ENCODE assay signal across 18 cellular contexts in the genomic region with DNA sequence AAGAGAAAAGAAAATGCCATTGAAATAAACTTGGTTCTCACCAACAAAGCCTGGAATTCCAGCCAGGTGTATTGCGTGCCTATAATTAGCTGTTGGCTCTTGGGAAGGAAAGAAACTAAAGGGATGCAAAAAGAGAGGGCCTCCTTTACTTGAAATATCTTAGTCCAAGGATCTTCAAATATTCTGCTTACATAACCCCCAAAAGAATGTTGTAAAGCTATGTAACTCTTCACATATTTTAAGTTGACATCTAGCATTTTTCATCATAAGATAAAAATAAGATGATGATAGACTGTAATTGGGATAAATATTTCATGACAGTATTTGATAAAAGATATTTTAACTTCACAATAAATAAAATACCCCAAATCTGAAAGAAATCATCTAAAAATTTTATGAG. TPM values are rescaled to one million over a fixed set of nuclear protein-coding genes. Genes with fewer than 3 reads are reported as not detected.
DNase-seq lines count a peak whose midpoint lies in the region; ATAC-seq, FAIRE-seq and TF ChIP-seq lines count a peak whose summit lies in the region.
"Had no signal": no experiment of that assay in that cellular context is flagged by ENCODE, and none has a peak within 500 bp of the region (broad histone marks: within the 10 kb centered on the region; RNA-seq: fewer than 3 reads in every experiment).

No MANE protein-coding gene starts in this region.

- H3K9ac ChIP-seq in SK-N-SH = no peak overlapping the region
- H3K9ac ChIP-seq in H1 (replicated peaks in 1 of 4; ENCODE audit: extremely low read depth in 1 of 4, low read depth in 3 of 4, low read length in 3 of 4) = no peak overlapping the region
- no peak overlapping the region for H3K9ac ChIP-seq in muscle layer of colon (ENCODE audit: low read length)
- H3K9ac ChIP-seq: BLaER1 had no signal

- DNase-seq in SK-N-SH (no peak), H1 (ENCODE audit: low read depth in 1 of 2, low spot score in 2 of 2) (no peak), GM20000 (ENCODE audit: low spot score) (no peak), NCI-H526 treated with DMSO at 0.1 percent for 48 hours (lab: John Stamatoyannopoulos, UW) (no peak), caudate nucleus (lab: John Stamatoyannopoulos, UW) (no peak)
- DNase-seq: CD8-positive, alpha-beta memory T cell; GOT3; KBM-7; NCI-H1048; NCI-H146; NCI-H2227 treated with DMSO at 0.1 percent for 48 hours; NCI-H526 had no signal

- no peak overlapping the region for H4K8ac ChIP-seq in H1 (ENCODE audit: extremely low read depth, insufficient read depth, low read length)

- H3K4me1 ChIP-seq in SK-N-SH (ENCODE audit: control insufficient read depth in 1 of 2, insufficient read depth in 2 of 2, low read depth in 1 of 2, low read length in 1 of 2) (peaks cover 5 to 23% of the 10 kb centered on the region in 2 experiments; a peak in 3 of 4 replicates), H1 (replicated peaks in 1 of 4; ENCODE audit: control insufficient read depth in 3 of 4, insufficient read depth in 4 of 4, low read length in 3 of 4) (peaks cover 0 to 7% (median 2%) of the 10 kb centered on the region in 4 experiments; a peak in 1 of 7 replicates), muscle layer of colon (ENCODE audit: insufficient read depth, low read length) (no peaks in the 10 kb centered on the region)
- H3K4me1 ChIP-seq: BLaER1 had no signal

- H3K14ac ChIP-seq in H1 (ENCODE audit: insufficient read length) = no peak overlapping the region

- CTCF ChIA-PET in SK-N-SH (lab: Yijun Ruan, JAX) = interaction anchor here (1.0 kb wide), 1 partner anchor 39 kb away, joined by 3 read pairs; no protein-coding TSS in a partner anchor
- CTCF ChIA-PET in H1 (lab: Charles Lee; ENCODE audit: partially characterized antibody) = interaction anchor here (0.6 to 0.7 kb wide), 2 partner anchors 48 to 135 kb away, joined by 3 read pairs; no protein-coding TSS in a partner anchor

- H3K27ac ChIP-seq in SK-N-SH (ENCODE audit: low read depth in 2 of 2, low read length in 1 of 2) (peak overlapping the region; percentile 44 to 73; a peak in 3 of 4 replicates), H1 (ENCODE audit: low read depth, low read length) (no peak overlapping the region), muscle layer of colon (ENCODE audit: low read depth, low read length) (peak overlapping the region; percentile 24), caudate nucleus (ENCODE audit: low read depth, low read length) (no peak overlapping the region)
- H3K27ac ChIP-seq: BLaER1, HL-60, RWPE1, SJCRH30 had no signal

- no peak overlapping the region for H4K5ac ChIP-seq in H1 (ENCODE audit: insufficient read length, low read depth, low read length)

- no peak for TF ChIP-seq RAD21 in SK-N-SH (IDR thresholded peaks at IDR 0.05; ENCODE audit: low read length)
- no peak for TF ChIP-seq RAD21 in H1 (IDR thresholded peaks at IDR 0.05 in 1 of 2, conservative IDR thresholded peaks at IDR 0.05 in 1 of 2; ENCODE audit: low read depth in 2 of 2, low read length in 2 of 2)

- H3K23me2 ChIP-seq in H1 (ENCODE audit: low read depth, low read length) = no peaks in the 10 kb centered on the region

- H2BK12ac ChIP-seq in H1 (ENCODE audit: low read depth, low read length) = no peak overlapping the region

- no peak overlapping the region for H2BK120ac ChIP-seq in H1 (replicated peaks; ENCODE audit: low read depth, low read length)

- no peaks in the 10 kb centered on the region for H4K20me1 ChIP-seq in SK-N-SH (ENCODE audit: insufficient read depth)
- no peaks in the 10 kb centered on the region for H4K20me1 ChIP-seq in H1 (replicated peaks in 1 of 2; ENCODE audit: control insufficient read depth in 1 of 2, insufficient read depth in 2 of 2, low read length in 2 of 2)
- H4K20me1 ChIP-seq: BLaER1 had no signal

- no peak overlapping the region; the same call in 1 of the 2 replicates for H2AFZ ChIP-seq in SK-N-SH (ENCODE audit: low read depth)
- no peak overlapping the region; the same call in 1 of the 2 replicates for H2AFZ ChIP-seq in H1 (ENCODE audit: low read length)

- H3K9me3 ChIP-seq in SK-N-SH (no peaks in the 10 kb centered on the region), H1 (ENCODE audit: insufficient read depth in 2 of 2, low read depth in 1 of 2, low read length in 1 of 2) (no peaks in the 10 kb centered on the region), muscle layer of colon (ENCODE audit: low read length) (no peaks in the 10 kb centered on the region)
- H3K9me3 ChIP-seq: BLaER1, SJCRH30 had no signal

- H4K91ac ChIP-seq in H1 (replicated peaks; ENCODE audit: insufficient read length, low read length) = no peak overlapping the region

- H3K27me3 ChIP-seq in SK-N-SH (ENCODE audit: insufficient read depth) (no peaks in the 10 kb centered on the region), H1 (replicated peaks in 1 of 4; ENCODE audit: control insufficient read depth in 3 of 4, extremely low read depth in 1 of 4, insufficient read depth in 3 of 4, low read length in 3 of 4) (no peaks in the 10 kb centered on the region), muscle layer of colon (ENCODE audit: control insufficient read depth in 1 of 2, insufficient read depth in 2 of 2, low read length in 2 of 2) (no peaks in the 10 kb centered on the region)
- H3K27me3 ChIP-seq: BLaER1, SJCRH30 had no signal

- H3K4me3 ChIP-seq in SK-N-SH (ENCODE audit: low read depth in 2 of 2, low read length in 1 of 2) = no peak overlapping the region
- no peak overlapping the region for H3K4me3 ChIP-seq in H1 (ENCODE audit: extremely low read depth in 1 of 4, insufficient read depth in 2 of 4, low read depth in 3 of 4, low read length in 4 of 4)
- H3K4me3 ChIP-seq in muscle layer of colon (ENCODE audit: low read depth in 1 of 2, low read length in 2 of 2) = no peak overlapping the region
- H3K4me3 ChIP-seq: BLaER1, SJCRH30 had no signal

- H2BK20ac ChIP-seq in H1 (ENCODE audit: low read length) = no peak overlapping the region

- H2BK15ac ChIP-seq in H1 (ENCODE audit: low read length) = no peak overlapping the region

- H3K36me3 ChIP-seq in SK-N-SH (replicated peaks in 1 of 2; ENCODE audit: control insufficient read depth in 1 of 2, insufficient read depth in 2 of 2, low read length in 1 of 2) (no peaks in the 10 kb centered on the region), H1 (ENCODE audit: control insufficient read depth in 2 of 4, insufficient read depth in 4 of 4, low read length in 3 of 4) (no peaks in the 10 kb centered on the region), muscle layer of colon (ENCODE audit: insufficient read depth, low read length) (no peaks in the 10 kb centered on the region)
- H3K36me3 ChIP-seq: BLaER1, SJCRH30 had no signal

- no peak for ATAC-seq in GM21723 (IDR thresholded peaks at IDR 0.05; ENCODE audit: unreplicated experiment)

- H3K4me2 ChIP-seq in SK-N-SH (peak overlapping the region; percentile 5; the same call in 1 of the 2 replicates), H1 (ENCODE audit: insufficient read depth in 1 of 2, low read depth in 2 of 2, low read length in 2 of 2) (0 out of 4 replicates have a peak overlapping the region, but pooled peaks of 1 of the 2 experiments have one; percentile 8)
- H3K4me2 ChIP-seq: BLaER1 had no signal

- no peaks in the 10 kb centered on the region for H3K9me2 ChIP-seq in SK-N-SH

- no peak overlapping the region for H3K23ac ChIP-seq in H1 (ENCODE audit: insufficient read length)

- H2AK5ac ChIP-seq in H1 (ENCODE audit: low read depth, low read length) = no peak overlapping the region

- 0 out of 4 replicates have a peak, but pooled peaks of 1 of the 2 experiments have one; percentile 23 for TF ChIP-seq EP300 in SK-N-SH (IDR thresholded peaks at IDR 0.05; ENCODE audit: borderline replicate concordance in 1 of 2, low read depth in 1 of 2, low read length in 1 of 2)
- TF ChIP-seq EP300 in H1 (IDR thresholded peaks at IDR 0.05; ENCODE audit: borderline replicate concordance in 1 of 2, low read depth in 2 of 2, low read length in 2 of 2) = no peak

- H2BK5ac ChIP-seq in H1 (ENCODE audit: low read depth, low read length) = no peak overlapping the region

- H3K79me2 ChIP-seq in SK-N-SH (ENCODE audit: insufficient read depth) (no peaks in the 10 kb centered on the region), H1 (ENCODE audit: control insufficient read depth in 1 of 2, insufficient read depth in 2 of 2, low read length in 2 of 2) (no peaks in the 10 kb centered on the region)

- peaks cover 30% of the 10 kb centered on the region for H3F3A ChIP-seq in SK-N-SH (replicated peaks; ENCODE audit: insufficient read depth)

- H3K79me1 ChIP-seq in H1 (ENCODE audit: low read depth, low read length) = no peaks in the 10 kb centered on the region

- no peak for TF ChIP-seq POLR2A in H1 (IDR thresholded peaks at IDR 0.05; ENCODE audit: control extremely low read depth in 1 of 2, low read depth in 2 of 2, low read length in 2 of 2)

- no peak for TF ChIP-seq CTCF in SK-N-SH (IDR thresholded peaks at IDR 0.05)
- TF ChIP-seq CTCF in H1 (IDR thresholded peaks at IDR 0.05; ENCODE audit: control extremely low read depth in 1 of 3, insufficient read depth in 1 of 3, low read depth in 1 of 3, low read length in 3 of 3) = no peak
- no peak for TF ChIP-seq CTCF in GM20000 (IDR thresholded peaks at IDR 0.05; ENCODE audit: extremely low read depth, missing control alignments)

- H3K18ac ChIP-seq in H1 (ENCODE audit: extremely low read depth, low read length) = no peak overlapping the region

- no peak for FAIRE-seq in H1 (lab: Jason Lieb, UNC)

- POLR2A ChIA-PET in SK-N-SH (lab: Yijun Ruan, JAX) (no interaction called here), H1 (lab: Charles Lee; ENCODE audit: partially characterized antibody) (interaction anchor here (1.0 kb wide), 1 partner anchor 52 kb away, joined by 5 read pairs; the partner anchor contains the start of gene SEPTIN7)

- H3K56ac ChIP-seq in H1 (replicated peaks; ENCODE audit: insufficient read length, low read depth, low read length) = no peak overlapping the region

- 65% methylated on average over 1 of the region's 1 CpG for WGBS in SK-N-SH (ENCODE audit: low lambda C conversion rate)
- 41% methylated on average over 1 of the region's 1 CpG; no CpG with 5 or more reads in 1 of the 2 experiments for WGBS in H1 (ENCODE audit: extremely low coverage in 1 of 2, insufficient coverage in 1 of 2, insufficient read length in 1 of 2, insufficient replicate concordance in 2 of 2, low coverage in 1 of 2, low lambda C conversion rate in 2 of 2, missing lambda C conversion rate in 1 of 2), 2 experiments

- H3K4ac ChIP-seq in H1 (replicated peaks; ENCODE audit: insufficient read length, low read depth, low read length) = no peak overlapping the region

RNA-seq across cellular contexts. Expression of gene SEPTIN7, which starts 52.5 kb away (rescaled TPM):
- 119 and 171 TPM in 2 replicates for polyA plus RNA-seq in SK-N-SH (2012; rRNA removed)
- 202 and 288 TPM in 2 replicates for polyA plus RNA-seq in SK-N-SH (2012; cell fraction: cytosol; rRNA removed)
- polyA plus RNA-seq in SK-N-SH (2012; cell fraction: nucleus; rRNA removed) = 55.8 and 118 TPM in 2 replicates
- 177 and 183 TPM in 2 replicates for total RNA-seq in H1 (2021; fragmentation: NEBNext Ultra II Directional; extraction: Animal tissue kit (Norgen Biotek cat#: 25700))
- 36.6 and 85.3 TPM in 2 replicates for polyA plus RNA-seq in H1 (2011; rRNA removed)
- 98.4 TPM for polyA plus RNA-seq in H1 (2011; cell fraction: cytosol; rRNA removed)
- polyA plus RNA-seq in H1 (2011; cell fraction: nucleus; rRNA removed) = 20.1 TPM
- polyA plus RNA-seq in H1 (2012, experiment 1 of 2) = 93.7 to 256 TPM (median 114 TPM) in 4 replicates
- polyA plus RNA-seq in H1 (2012, experiment 2 of 2) = 18.3 TPM
- 128 TPM for polyA plus RNA-seq in H1 (2013, experiment 1 of 2)
- polyA plus RNA-seq in H1 (2013, experiment 2 of 2) = 131 TPM
- 79.6 and 117 TPM in 2 replicates for polyA minus RNA-seq in H1 (2011; rRNA and poly(A)+ RNA removed)
- polyA minus RNA-seq in H1 (2011; cell fraction: cytosol; rRNA and poly(A)+ RNA removed) = 43.0 TPM
- polyA minus RNA-seq in H1 (2011; cell fraction: nucleus; rRNA and poly(A)+ RNA removed) = 86.5 TPM

RNA-seq across cellular contexts. Expression of gene HERPUD2, which starts 53.4 kb away (rescaled TPM):
- 39.2 and 48.3 TPM in 2 replicates for polyA plus RNA-seq in SK-N-SH (2012; rRNA removed)
- polyA plus RNA-seq in SK-N-SH (2012; cell fraction: cytosol; rRNA removed) = 32.4 and 42.3 TPM in 2 replicates
- polyA plus RNA-seq in SK-N-SH (2012; cell fraction: nucleus; rRNA removed) = 17.4 and 26.3 TPM in 2 replicates
- 15.6 and 18.3 TPM in 2 replicates for total RNA-seq in H1 (2021; fragmentation: NEBNext Ultra II Directional; extraction: Animal tissue kit (Norgen Biotek cat#: 25700))
- 27.3 and 28.7 TPM in 2 replicates for polyA plus RNA-seq in H1 (2011; rRNA removed)
- polyA plus RNA-seq in H1 (2011; cell fraction: cytosol; rRNA removed) = 23.1 TPM
- polyA plus RNA-seq in H1 (2011; cell fraction: nucleus; rRNA removed) = 32.2 TPM
- polyA plus RNA-seq in H1 (2012, experiment 1 of 2) = 11.1 to 19.8 TPM (median 14.7 TPM) in 4 replicates
- polyA plus RNA-seq in H1 (2012, experiment 2 of 2) = 4.5 TPM
- polyA plus RNA-seq in H1 (2013, experiment 1 of 2) = 15.0 TPM
- 16.9 TPM for polyA plus RNA-seq in H1 (2013, experiment 2 of 2)
- polyA minus RNA-seq in H1 (2011; rRNA and poly(A)+ RNA removed) = 77.2 and 77.4 TPM in 2 replicates
- 26.1 TPM for polyA minus RNA-seq in H1 (2011; cell fraction: cytosol; rRNA and poly(A)+ RNA removed)
- polyA minus RNA-seq in H1 (2011; cell fraction: nucleus; rRNA and poly(A)+ RNA removed) = 49.5 TPM

Comparison
In these comparisons a context has a peak if more than half of its experiments do, and no peak if none do; other contexts are left out.
1. H3K27ac ChIP-seq: peak in SK-N-SH (2 of 2) and muscle layer of colon (single experiment); none in H1 (single experiment) and caudate nucleus (single experiment).
2. Of the 17 proteins assayed by ChIP-seq in both H1 and SK-N-SH: peak only in H1: none; only in SK-N-SH: JUND and TCF12; in both: TEAD4; in neither: 13; mixed calls (peak in some experiments, not most) for 1.